In the genomic region with DNA sequence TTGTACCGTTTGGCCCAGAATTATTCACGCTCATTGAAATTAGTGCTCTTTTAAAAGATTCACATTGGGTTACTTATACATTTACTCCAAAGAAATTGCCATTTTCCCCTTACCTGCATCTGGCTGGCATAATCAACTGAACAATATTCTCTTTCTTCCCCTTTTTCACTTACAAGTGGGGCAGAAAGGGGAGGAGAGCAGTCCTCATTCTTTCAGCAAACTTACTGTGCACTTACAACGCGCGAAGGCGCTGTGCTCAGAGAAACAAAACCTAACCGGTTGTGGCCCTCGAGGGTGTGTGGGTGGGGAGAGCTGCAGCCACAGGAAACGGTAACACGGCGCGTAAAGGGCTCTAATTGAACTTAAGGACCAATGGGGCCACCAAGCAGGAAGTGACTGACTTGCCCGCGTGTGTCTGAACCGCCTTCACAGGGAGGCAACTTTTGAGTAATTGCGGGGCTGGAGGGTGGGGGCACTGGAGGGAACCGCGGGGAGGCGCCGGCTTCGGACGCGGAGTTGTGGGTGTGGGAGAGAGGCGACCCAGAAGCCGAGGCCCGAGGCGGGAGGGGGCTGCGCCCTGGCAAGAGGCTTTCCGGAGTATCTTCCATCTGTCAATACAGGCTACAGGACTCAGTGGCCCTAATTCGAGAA, we compare ENCODE assay signal across 1 cellular context.
TF ChIP-seq lines count a peak whose summit lies in the region.

No MANE protein-coding gene starts in this region.

TF ChIP-seq in SK-N-SH, 30 proteins besides CTCF, POLR2A, EP300 and RAD21 (continued from another document):
- TF ChIP-seq, protein P1, sequence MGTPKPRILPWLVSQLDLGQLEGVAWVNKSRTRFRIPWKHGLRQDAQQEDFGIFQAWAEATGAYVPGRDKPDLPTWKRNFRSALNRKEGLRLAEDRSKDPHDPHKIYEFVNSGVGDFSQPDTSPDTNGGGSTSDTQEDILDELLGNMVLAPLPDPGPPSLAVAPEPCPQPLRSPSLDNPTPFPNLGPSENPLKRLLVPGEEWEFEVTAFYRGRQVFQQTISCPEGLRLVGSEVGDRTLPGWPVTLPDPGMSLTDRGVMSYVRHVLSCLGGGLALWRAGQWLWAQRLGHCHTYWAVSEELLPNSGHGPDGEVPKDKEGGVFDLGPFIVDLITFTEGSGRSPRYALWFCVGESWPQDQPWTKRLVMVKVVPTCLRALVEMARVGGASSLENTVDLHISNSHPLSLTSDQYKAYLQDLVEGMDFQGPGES (IDR thresholded peaks at IDR 0.05; ENCODE audit: low read depth, low read length), result no peak
- TF ChIP-seq, protein P2, sequence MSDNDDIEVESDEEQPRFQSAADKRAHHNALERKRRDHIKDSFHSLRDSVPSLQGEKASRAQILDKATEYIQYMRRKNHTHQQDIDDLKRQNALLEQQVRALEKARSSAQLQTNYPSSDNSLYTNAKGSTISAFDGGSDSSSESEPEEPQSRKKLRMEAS (IDR thresholded peaks at IDR 0.05; ENCODE audit: low read depth), result peak; percentile 86
- TF ChIP-seq TAF1 (IDR thresholded peaks at IDR 0.05; ENCODE audit: borderline replicate concordance, low read depth, low read length), result peak; percentile 56; the same call in 1 of the 2 replicates
- peak; percentile 24 for TF ChIP-seq SMC3 (IDR thresholded peaks at IDR 0.05; ENCODE audit: low read depth, low read length)
- no peak for TF ChIP-seq RXRA (IDR thresholded peaks at IDR 0.05; ENCODE audit: borderline replicate concordance, low read depth)
